Comparison of ENCODE assay signal across 8 cellular contexts in genomic region chr1:146034976-146035469, GRCh38. TPM values are rescaled to one million over a fixed set of nuclear protein-coding genes. Genes with fewer than 3 reads are reported as not detected.
DNase-seq lines count a peak whose midpoint lies in the region; ATAC-seq and TF ChIP-seq lines count a peak whose summit lies in the region.

No MANE protein-coding gene starts in this region.

- H3K79me2 ChIP-seq in SU-DHL-6 (ENCODE audit: insufficient read depth, low read length) (no peaks in the 10 kb centered on the region), hepatocyte (no peaks in the 10 kb centered on the region)

- CTCF ChIA-PET in HEK293T (lab: Yijun Ruan, JAX): interaction anchor here (0.8 to 2.0 kb wide), 3 partner anchors 15 to 144 kb away, joined by 3 to 5 read pairs (median 5); no protein-coding TSS in a partner anchor

- POLR2A ChIA-PET in HEK293T (lab: Yijun Ruan, JAX): interaction anchor here (1.0 to 7.4 kb wide), 5 partner anchors 13 to 210 kb away, joined by 3 to 162 read pairs (median 5); partner anchors contain the start of genes ANKRD34A, POLR3GL and RBM8A

- no peaks in the 10 kb centered on the region for H3K9me3 ChIP-seq in SU-DHL-6 (ENCODE audit: insufficient read depth, low read length)
- no peaks in the 10 kb centered on the region for H3K9me3 ChIP-seq in hepatocyte (ENCODE audit: low read depth)
- H3K9me3 ChIP-seq in subcutaneous abdominal adipose tissue (ENCODE audit: control insufficient read depth in 5 of 5, low read length in 5 of 5): no peaks in the 10 kb centered on the region

- H3F3A ChIP-seq in SU-DHL-6 (ENCODE audit: insufficient read depth): peaks cover 28% of the 10 kb centered on the region

- H2AFZ ChIP-seq in SU-DHL-6 (ENCODE audit: low read depth, low read length, severe bottlenecking) (peak overlapping the region; percentile 73), hepatocyte (peak overlapping the region; percentile 28)

- H4K20me1 ChIP-seq in SU-DHL-6 (ENCODE audit: low read depth, low read length) (no peaks in the 10 kb centered on the region), hepatocyte (ENCODE audit: insufficient read depth, poor library complexity, severe bottlenecking) (no peaks in the 10 kb centered on the region)

- ATAC-seq in GM19452 (IDR thresholded peaks at IDR 0.05; ENCODE audit: unreplicated experiment): no peak

- H3K36me3 ChIP-seq in SU-DHL-6 (ENCODE audit: low read length) (no peaks in the 10 kb centered on the region), hepatocyte (replicated peaks; ENCODE audit: insufficient read depth, low read depth) (no peaks in the 10 kb centered on the region), subcutaneous abdominal adipose tissue (ENCODE audit: control insufficient read depth in 5 of 5, insufficient read depth in 5 of 5, low read length in 5 of 5) (no peaks in the 10 kb centered on the region)

- TF ChIP-seq CTCF in SU-DHL-6 (IDR thresholded peaks at IDR 0.05; ENCODE audit: insufficient read depth, low read length, poor library complexity, severe bottlenecking) (no peak), hepatocyte (IDR thresholded peaks at IDR 0.05; ENCODE audit: poor library complexity) (no peak)

- H3K4me3 ChIP-seq in SU-DHL-6 (ENCODE audit: insufficient read depth, low read length, poor library complexity, severe bottlenecking) (peak overlapping the region; percentile 35), hepatocyte (peak overlapping the region; percentile 2), subcutaneous abdominal adipose tissue (ENCODE audit: low read depth in 1 of 5, low read length in 5 of 5) (peak overlapping the region; percentile 55 to 92 (median 86))

- DNase-seq in ACHN (peak; percentile 43), HEK293T (ENCODE audit: extremely low spot score) (peak; percentile 27), hepatocyte (ENCODE audit: low spot score) (no peak), mesenteric fat pad (ENCODE audit: low spot score) (no peak)
- no peak for DNase-seq in stimulated activated CD4-positive, alpha-beta T cell treated with anti-CD3 and anti-CD28 coated beads, Interleukin-1b, Interleukin-23, amount 100 ng/mL, for 48 hours

- H3K4me1 ChIP-seq in hepatocyte (ENCODE audit: insufficient read depth) (no peaks in the 10 kb centered on the region), subcutaneous abdominal adipose tissue (ENCODE audit: control insufficient read depth in 5 of 5, insufficient read depth in 5 of 5, low read length in 5 of 5) (peaks cover 2 to 37% (median 33%) of the 10 kb centered on the region in 5 donors)

- in situ Hi-C loops in ACHN (cut with HindIII; ENCODE audit: low pct_ligation_motif_present, low pct_unique_long_range_greater_than_20kb, low sequenced_read_pairs): no loop called here

- 0 out of 2 replicates have a peak overlapping the region, but pooled peaks have one; percentile 14 for H3K9ac ChIP-seq in SU-DHL-6 (ENCODE audit: low read length)
- peak overlapping the region in 2 of 5 donors; percentile 35 to 51 for H3K9ac ChIP-seq in subcutaneous abdominal adipose tissue (ENCODE audit: low read length in 5 of 5)

- WGBS in hepatocyte (ENCODE audit: low lambda C conversion rate, missing lambda C conversion rate): 39% methylated on average over 13 of the region's 13 CpGs

- H3K4me2 ChIP-seq in SU-DHL-6 (ENCODE audit: low read depth, low read length, poor library complexity, severe bottlenecking) (peak overlapping the region; percentile 95), hepatocyte (peak overlapping the region; percentile 69)

- H3K9me2 ChIP-seq in SU-DHL-6 (replicated peaks; ENCODE audit: insufficient read depth, low read length) (no peaks in the 10 kb centered on the region), hepatocyte (replicated peaks; ENCODE audit: insufficient read depth) (no peaks in the 10 kb centered on the region)

- H3K27ac ChIP-seq in SU-DHL-6 (ENCODE audit: low read depth, low read length): no peak overlapping the region
- H3K27ac ChIP-seq in hepatocyte: peak overlapping the region; percentile 38
- peak overlapping the region; percentile 13 for H3K27ac ChIP-seq in subcutaneous abdominal adipose tissue (ENCODE audit: low read depth, low read length)

- H3K27me3 ChIP-seq in SU-DHL-6 (ENCODE audit: low read length) (no peaks in the 10 kb centered on the region), hepatocyte (no peaks in the 10 kb centered on the region), subcutaneous abdominal adipose tissue (ENCODE audit: control insufficient read depth in 5 of 5, insufficient read depth in 4 of 5, low read length in 5 of 5) (no peaks in the 10 kb centered on the region)

TF ChIP-seq in HEK293T, 16 proteins besides CTCF, POLR2A, EP300 and RAD21:
- TF ChIP-seq FOXA1 (IDR thresholded peaks at IDR 0.05) (no peak), BHLHE40 (IDR thresholded peaks at IDR 0.05; ENCODE audit: borderline replicate concordance) (no peak), TARDBP (IDR thresholded peaks at IDR 0.05) (no peak), LEF1 (IDR thresholded peaks at IDR 0.05; ENCODE audit: borderline replicate concordance) (no peak), ELF4 (IDR thresholded peaks at IDR 0.05) (no peak), L3MBTL2 (conservative IDR thresholded peaks at IDR 0.05) (peak; percentile 87), HDGF (IDR thresholded peaks at IDR 0.05; ENCODE audit: borderline replicate concordance) (no peak), SP1 (IDR thresholded peaks at IDR 0.05) (no peak)
- TF ChIP-seq, protein P1, sequence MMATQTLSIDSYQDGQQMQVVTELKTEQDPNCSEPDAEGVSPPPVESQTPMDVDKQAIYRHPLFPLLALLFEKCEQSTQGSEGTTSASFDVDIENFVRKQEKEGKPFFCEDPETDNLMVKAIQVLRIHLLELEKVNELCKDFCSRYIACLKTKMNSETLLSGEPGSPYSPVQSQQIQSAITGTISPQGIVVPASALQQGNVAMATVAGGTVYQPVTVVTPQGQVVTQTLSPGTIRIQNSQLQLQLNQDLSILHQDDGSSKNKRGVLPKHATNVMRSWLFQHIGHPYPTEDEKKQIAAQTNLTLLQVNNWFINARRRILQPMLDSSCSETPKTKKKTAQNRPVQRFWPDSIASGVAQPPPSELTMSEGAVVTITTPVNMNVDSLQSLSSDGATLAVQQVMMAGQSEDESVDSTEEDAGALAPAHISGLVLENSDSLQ (IDR thresholded peaks at IDR 0.05): no peak
TF ChIP-seq in HEK293T: peak in this region for 1.

RNA-seq across cellular contexts. Expression of gene HJV, which starts 13.5 kb away (rescaled TPM):
- total RNA-seq in hepatocyte (5.7 and 6.7 TPM in 2 replicates), mesenteric fat pad (not detected)
- polyA plus RNA-seq in hepatocyte: 1.00 and 3.0 TPM in 2 replicates

RNA-seq across cellular contexts. Expression of gene TXNIP, which starts 38.6 kb away (rescaled TPM):
- total RNA-seq in hepatocyte (160 TPM in 2 replicates), mesenteric fat pad (692 TPM)
- 75.3 and 85.0 TPM in 2 replicates for polyA plus RNA-seq in hepatocyte

Comparison
In these comparisons a context has a peak if more than half of its experiments do, and no peak if none do; other contexts are left out.
1. DNase-seq: peak in ACHN (single experiment) and HEK293T (single experiment); none in hepatocyte (single experiment), mesenteric fat pad (single experiment) and stimulated activated CD4-positive, alpha-beta T cell treated with anti-CD3 and anti-CD28 coated beads, Interleukin-1b, Interleukin-23, amount 100 ng/mL, for 48 hours (single experiment).
2. H3K4me3 ChIP-seq: peak in every context shown above with its lines; median percentile 86 in subcutaneous abdominal adipose tissue; 35 in SU-DHL-6; 2 in hepatocyte.